In genomic region chr19:38144667-38145066, GRCh38 we compare ENCODE assay signal across 21 cellular contexts.
"Had no signal": no experiment of that assay in that cellular context is flagged by ENCODE, and none has a peak within 500 bp of the region (broad histone marks: within the 10 kb centered on the region; RNA-seq: fewer than 3 reads in every experiment).

No MANE protein-coding gene starts in this region.

- H3K9me3 Mint-ChIP-seq: activated CD4-positive, alpha-beta T cell treated with anti-CD3 and anti-CD28 coated beads, Interleukin-2, amount 10 ng/mL, durations not matched to agents 24 days and 14 days; activated CD8-positive, alpha-beta T cell treated with anti-CD3 and anti-CD28 coated beads for 36 hours; activated naive CD8-positive, alpha-beta T cell treated with anti-CD3 and anti-CD28 coated beads, Interleukin-2, amount 50 U/mL, for 24 hours; activated T-helper 2 cell treated with anti-CD3 and anti-CD28 coated beads, Interferon-gamma antibody, Interleukin-2, Interleukin-4, amounts not matched to agents 10 μg/mL and 5 μg/mL and 100 μg/mL, durations not matched to agents 14 hours and 24 hours and 36 hours; neural progenitor cell; stimulated activated memory B cell treated with anti-CD40 and anti-IgM and Interleukin-4, amounts not matched to agents 10 μg/mL and 1 μg/mL and 100 μg/mL, for 72 hours had no signal

- H3K27ac Mint-ChIP-seq: activated CD4-positive, alpha-beta T cell treated with anti-CD3 and anti-CD28 coated beads, Interleukin-2, amount 10 ng/mL, durations not matched to agents 24 days and 14 days; activated CD8-positive, alpha-beta T cell treated with anti-CD3 and anti-CD28 coated beads for 36 hours; activated naive CD8-positive, alpha-beta T cell treated with anti-CD3 and anti-CD28 coated beads, Interleukin-2, amount 50 U/mL, for 24 hours; activated T-helper 2 cell treated with anti-CD3 and anti-CD28 coated beads, Interferon-gamma antibody, Interleukin-2, Interleukin-4, amounts not matched to agents 10 μg/mL and 5 μg/mL and 100 μg/mL, durations not matched to agents 14 hours and 24 hours and 36 hours; neural progenitor cell had no signal

- H3K9ac ChIP-seq: neural progenitor cell had no signal

- H3K4me1 ChIP-seq: colonic mucosa, neural progenitor cell, right lobe of liver, thyroid gland had no signal

- H3K27me3 ChIP-seq: brain microvascular endothelial cell, colonic mucosa, neural progenitor cell, right lobe of liver, thyroid gland had no signal

- H3K4me2 ChIP-seq: neural progenitor cell, smooth muscle cell had no signal

- ATAC-seq: activated CD8-positive, alpha-beta T cell treated with anti-CD3 and anti-CD28 coated beads for 36 hours; activated naive CD8-positive, alpha-beta T cell treated with anti-CD3 and anti-CD28 coated beads, Interleukin-2, amount 50 U/mL, for 24 hours; right lobe of liver; stimulated activated memory B cell treated with anti-CD40 and anti-IgM and Interleukin-4, amounts not matched to agents 10 μg/mL and 1 μg/mL and 100 μg/mL, for 72 hours had no signal

- H3K4me3 ChIP-seq: colonic mucosa, lung, neural progenitor cell, right lobe of liver, smooth muscle cell, thyroid gland had no signal

- H3K36me3 ChIP-seq: colonic mucosa, neural progenitor cell, right lobe of liver had no signal

- H3K27ac ChIP-seq: brain microvascular endothelial cell, colonic mucosa, neural progenitor cell, right lobe of liver, thyroid gland had no signal

- H3K9me3 ChIP-seq: colonic mucosa, right lobe of liver, thyroid gland had no signal

- DNase-seq: activated CD4-positive, alpha-beta T cell treated with anti-CD3 and anti-CD28 coated beads, Interleukin-2, amount 10 ng/mL, durations not matched to agents 24 days and 14 days; activated CD8-positive, alpha-beta T cell treated with anti-CD3 and anti-CD28 coated beads for 36 hours; activated naive CD4-positive, alpha-beta T cell treated with Interleukin-2 at 50 U/mL for 16 hours; activated naive CD8-positive, alpha-beta T cell treated with anti-CD3 and anti-CD28 coated beads, Interleukin-2, amount 50 U/mL, for 24 hours; activated T-cell treated with anti-CD3 and anti-CD28 coated beads, Interleukin-2, amount 50 U/mL, for 1 hour; aorta; brain microvascular endothelial cell; central memory CD4-positive, alpha-beta T cell; colonic mucosa; erythroblast; foreskin melanocyte; islet precursor cell; midbrain; right lobe of liver; stimulated activated CD4-positive, alpha-beta T cell treated with anti-CD3 and anti-CD28 coated beads, Interleukin-4, amount 100 ng/mL, for 24 hours; thyroid gland had no signal

- H3K4me3 Mint-ChIP-seq: activated CD4-positive, alpha-beta T cell treated with anti-CD3 and anti-CD28 coated beads, Interleukin-2, amount 10 ng/mL, durations not matched to agents 24 days and 14 days; activated CD8-positive, alpha-beta T cell treated with anti-CD3 and anti-CD28 coated beads for 36 hours; activated naive CD8-positive, alpha-beta T cell treated with anti-CD3 and anti-CD28 coated beads, Interleukin-2, amount 50 U/mL, for 24 hours; neural progenitor cell; stimulated activated memory B cell treated with anti-CD40 and anti-IgM and Interleukin-4, amounts not matched to agents 10 μg/mL and 1 μg/mL and 100 μg/mL, for 72 hours had no signal

- H2AFZ ChIP-seq: neural progenitor cell had no signal

- H3K27me3 Mint-ChIP-seq: activated CD4-positive, alpha-beta T cell treated with anti-CD3 and anti-CD28 coated beads, Interleukin-2, amount 10 ng/mL, durations not matched to agents 24 days and 14 days; activated CD8-positive, alpha-beta T cell treated with anti-CD3 and anti-CD28 coated beads for 36 hours; activated naive CD8-positive, alpha-beta T cell treated with anti-CD3 and anti-CD28 coated beads, Interleukin-2, amount 50 U/mL, for 24 hours; stimulated activated memory B cell treated with anti-CD40 and anti-IgM and Interleukin-4, amounts not matched to agents 10 μg/mL and 1 μg/mL and 100 μg/mL, for 72 hours had no signal
